ENCODE assay signal across 24 cellular contexts in genomic region chr14:69374235-69374634, GRCh38. TPM values are rescaled to one million over a fixed set of nuclear protein-coding genes. Genes with fewer than 3 reads are reported as not detected.
A peak's percentile ranks its signal among the peaks of the same experiment; 100 is the strongest.
DNase-seq lines count a peak whose midpoint lies in the region; ATAC-seq, FAIRE-seq and TF ChIP-seq lines count a peak whose summit lies in the region.
"Had no signal": no experiment of that assay in that cellular context is flagged by ENCODE, and none has a peak within 500 bp of the region (broad histone marks: within the 10 kb centered on the region; RNA-seq: fewer than 3 reads in every experiment).

No MANE protein-coding gene starts in this region.

- no peak for ATAC-seq in GM12878
- ATAC-seq in GM23338 = no peak

- intact Hi-C loops in GM12878 (cut with micrococcal nuclease; ENCODE audit: unreplicated experiment) = no loop called here

- TF ChIP-seq CTCF in GM12878 (IDR thresholded peaks at IDR 0.05 in 2 of 3, conservative IDR thresholded peaks at IDR 0.05 in 1 of 3; ENCODE audit: control insufficient read depth in 2 of 3, extremely low read depth in 1 of 3, insufficient read depth in 1 of 3, low read depth in 3 of 3, low read length in 3 of 3) (no peak), GM23338 (conservative IDR thresholded peaks at IDR 0.05; ENCODE audit: low read depth in 2 of 2) (no peak)

- CTCF ChIA-PET in GM12878 (lab: Yijun Ruan, JAX) = interaction anchor here (0.6 kb wide), 1 partner anchor 126 kb away, joined by 4 read pairs; no protein-coding TSS in a partner anchor

- POLR2A ChIA-PET in GM12878 (lab: Charles Lee) = interaction anchor here (1.3 kb wide), 1 partner anchor 16 kb away, joined by 3 read pairs; no protein-coding TSS in a partner anchor

- H3K36me3 ChIP-seq in GM12878 (ENCODE audit: control insufficient read depth in 2 of 2, insufficient read depth in 2 of 2, low read length in 1 of 2) (peaks cover 3 to 11% of the 10 kb centered on the region in 2 experiments; a peak in 3 of 4 replicates), GM23338 (ENCODE audit: insufficient read depth) (peaks cover 15% of the 10 kb centered on the region)

- peak overlapping the region; percentile 45 for H3K27ac Mint-ChIP-seq in activated T-cell treated with anti-CD3 and anti-CD28 coated beads, Interleukin-2, amount 50 U/mL, for 24 hours
- no peak overlapping the region for H3K27ac Mint-ChIP-seq in GM23338
- H3K27ac Mint-ChIP-seq: B cell had no signal

- DNase-seq in DMS79 (lab: John Stamatoyannopoulos, UW) (peak; percentile 39), DMS79 treated with DMSO at 0.1 percent for 48 hours (lab: John Stamatoyannopoulos, UW) (no peak), activated T-cell treated with anti-CD3 and anti-CD28 coated beads for 4 hours (no peak), HTR-8/SVneo (ENCODE audit: insufficient read length, low spot score) (no peak), GM12878 (ENCODE audit: low read depth, low spot score) (no peak), NCI-H1930 (lab: John Stamatoyannopoulos, UW) (no peak), GM23338 (ENCODE audit: low spot score) (no peak)
- no peak for DNase-seq in activated T-cell treated with anti-CD3 and anti-CD28 coated beads, Interleukin-2, amount 50 U/mL, for 24 hours
- DNase-seq: Calu3; CD8-positive, alpha-beta memory T cell; H7; KBM-7; MV-4-11; NCI-H1105; NCI-H1436 treated with DMSO at 0.1 percent for 48 hours; NCI-H2107; NCI-H526 treated with DMSO at 0.1 percent for 48 hours; Right ventricle myocardium superior; RPMI8226 had no signal

- in situ Hi-C loops in GM12878 (cut with MboI) = no loop called here

- H3K4me3 ChIP-seq in GM12878 (no peak overlapping the region), GM23338 (no peak overlapping the region)
- H3K4me3 ChIP-seq: SJSA1 had no signal

- H3F3A ChIP-seq in GM23338 (replicated peaks; ENCODE audit: low read depth) = no peaks in the 10 kb centered on the region

- H3K4me2 ChIP-seq in GM12878 (ENCODE audit: control insufficient read depth, insufficient read depth) (no peak overlapping the region), GM23338 (no peak overlapping the region)

- peaks cover 2% of the 10 kb centered on the region for H3K9me3 Mint-ChIP-seq in activated T-cell treated with anti-CD3 and anti-CD28 coated beads, Interleukin-2, amount 50 U/mL, for 24 hours
- H3K9me3 Mint-ChIP-seq in GM23338 = peaks cover 5% of the 10 kb centered on the region; the same call in 1 of the 3 replicates

- H4K20me1 ChIP-seq in GM12878 (ENCODE audit: control insufficient read depth, insufficient read depth) (no peaks in the 10 kb centered on the region), GM23338 (replicated peaks; ENCODE audit: insufficient read depth) (peaks cover 22% of the 10 kb centered on the region)

- no peak overlapping the region for H3K4me3 Mint-ChIP-seq in activated T-cell treated with anti-CD3 and anti-CD28 coated beads, Interleukin-2, amount 50 U/mL, for 24 hours
- H3K4me3 Mint-ChIP-seq in GM23338 = no peak overlapping the region
- H3K4me3 Mint-ChIP-seq: B cell; CD8-positive, alpha-beta memory T cell had no signal

- H3K9me3 ChIP-seq in GM12878 (replicated peaks; ENCODE audit: control insufficient read depth, insufficient read depth, low read length) = no peaks in the 10 kb centered on the region
- H3K9me3 ChIP-seq: SJSA1 had no signal

- RAD21 ChIA-PET in GM12878 (lab: Charles Lee; ENCODE audit: unreplicated experiment) = no interaction called here

- H3K27me3 ChIP-seq in GM12878 (replicated peaks in 1 of 2; ENCODE audit: control insufficient read depth in 2 of 2, insufficient read depth in 2 of 2, low read length in 1 of 2) (no peaks in the 10 kb centered on the region), GM23338 (ENCODE audit: insufficient read depth) (no peaks in the 10 kb centered on the region)
- H3K27me3 ChIP-seq: SJSA1 had no signal

- BruUV-seq in GM12878 (replicated peaks; lab: Mats Ljungman, UMichigan) = no TSS peak

- H3K79me2 ChIP-seq in GM12878 (ENCODE audit: control insufficient read depth, insufficient read depth, low read length) (no peaks in the 10 kb centered on the region), GM23338 (replicated peaks; ENCODE audit: insufficient read depth) (0 out of 2 replicates have a peak, but pooled peaks cover 6% of the 10 kb centered on the region)

- H3K4me1 Mint-ChIP-seq in activated T-cell treated with anti-CD3 and anti-CD28 coated beads, Interleukin-2, amount 50 U/mL, for 24 hours (ENCODE audit: low read depth) = peaks cover 19% of the 10 kb centered on the region
- H3K4me1 Mint-ChIP-seq in GM23338 = peaks cover 2% of the 10 kb centered on the region; the same call in 1 of the 3 replicates
- H3K4me1 Mint-ChIP-seq: B cell; CD8-positive, alpha-beta memory T cell had no signal

- no peak for TF ChIP-seq RAD21 in GM12878 (IDR thresholded peaks at IDR 0.05; ENCODE audit: insufficient read depth, low read depth, low read length)

- peaks cover 61% of the 10 kb centered on the region for H3K36me3 Mint-ChIP-seq in activated T-cell treated with anti-CD3 and anti-CD28 coated beads, Interleukin-2, amount 50 U/mL, for 24 hours (ENCODE audit: low read depth)
- H3K36me3 Mint-ChIP-seq in GM23338 (ENCODE audit: low read depth) = peaks cover 35% of the 10 kb centered on the region; the same call in 2 of the 3 replicates

- 0 out of 2 replicates have a peak, but pooled peaks have one; percentile 4 for TF ChIP-seq POLR2A in GM12878 (IDR thresholded peaks at IDR 0.05; ENCODE audit: low read depth, low read length)

- SMC1A ChIA-PET in GM12878 (lab: Charles Lee; ENCODE audit: uncharacterized antibody, unreplicated experiment) = no interaction called here

- no peak overlapping the region for H3K9ac ChIP-seq in GM12878 (ENCODE audit: control insufficient read depth, insufficient read depth, low read length)

- H3K27me3 Mint-ChIP-seq in activated T-cell treated with anti-CD3 and anti-CD28 coated beads, Interleukin-2, amount 50 U/mL, for 24 hours = no peaks in the 10 kb centered on the region
- peaks cover 5% of the 10 kb centered on the region for H3K27me3 Mint-ChIP-seq in GM23338 (ENCODE audit: insufficient read depth, low read depth, poor library complexity)
- H3K27me3 Mint-ChIP-seq: B cell; CD8-positive, alpha-beta memory T cell had no signal

- no peaks in the 10 kb centered on the region for H3K4me1 ChIP-seq in GM12878 (ENCODE audit: control insufficient read depth, insufficient read depth, low read length)
- no peaks in the 10 kb centered on the region for H3K4me1 ChIP-seq in GM23338 (ENCODE audit: insufficient read depth)
- H3K4me1 ChIP-seq: SJSA1 had no signal

- H3K27ac ChIP-seq in GM12878 (ENCODE audit: control insufficient read depth, insufficient read depth) (no peak overlapping the region), GM23338 (ENCODE audit: low read depth) (no peak overlapping the region)
- H3K27ac ChIP-seq: 22Rv1, C4-2B, SJSA1 had no signal

- H3K9me2 ChIP-seq in GM23338 (ENCODE audit: insufficient read depth) = no peaks in the 10 kb centered on the region

- H2AFZ ChIP-seq in GM12878 (ENCODE audit: control insufficient read depth, low read depth, low read length) = no peak overlapping the region
- H2AFZ ChIP-seq in GM23338 = no peak overlapping the region

- peak; percentile 49 for FAIRE-seq in HTR-8/SVneo (lab: Jason Lieb, UNC)
- no peak for FAIRE-seq in GM12878 (lab: Jason Lieb, UNC)
- FAIRE-seq: GM18507 had no signal

- TF ChIP-seq EP300 in GM12878 (IDR thresholded peaks at IDR 0.05; ENCODE audit: borderline replicate concordance in 1 of 2, control insufficient read depth in 1 of 2, low read depth in 2 of 2, low read length in 2 of 2) = no peak

TF ChIP-seq in GM12878, 131 proteins besides CTCF, POLR2A, EP300 and RAD21 (continues in another document):
- TF ChIP-seq SUZ12 (IDR thresholded peaks at IDR 0.05; ENCODE audit: unreplicated experiment) = no peak

TF ChIP-seq in GM23338, 12 proteins besides CTCF, POLR2A, EP300 and RAD21 (continues in another document):
- TF ChIP-seq CREB1 (CRISPR knock-in tag; IDR thresholded peaks at IDR 0.05; ENCODE audit: low read depth) = no peak

RNA-seq across cellular contexts. Expression of gene ERH, which starts 23.9 kb away (rescaled TPM):
- 77.0 and 96.5 TPM in 2 replicates for total RNA-seq in GM12878 (2013; cell fraction: nucleolus; rRNA removed)
- 236 and 275 TPM in 2 replicates for total RNA-seq in GM12878 (2014; rRNA removed)
- 440 and 441 TPM in 2 replicates for total RNA-seq in GM12878 (2014; rRNA removed; fragmentation: Illumina TruSeq; extraction: Trizol)
- total RNA-seq in GM12878 (2021) = 375 and 388 TPM in 2 replicates
- 97.7 TPM for polyA plus RNA-seq in GM12878 (2011; ENCODE audit: low read depth)
- 491 and 785 TPM in 2 replicates for polyA plus RNA-seq in GM12878 (2011; rRNA removed)
- 225 and 239 TPM in 2 replicates for polyA plus RNA-seq in GM12878 (2011; cell fraction: cytosol; rRNA removed)
- polyA plus RNA-seq in GM12878 (2011; cell fraction: nucleus; rRNA removed) = 76.8 and 103 TPM in 2 replicates
- 230 and 359 TPM in 2 replicates for polyA plus RNA-seq in GM12878 (2012)
- 390 and 413 TPM in 2 replicates for polyA plus RNA-seq in GM12878 (2014; fragmentation: Illumina TruSeq; extraction: Trizol)
- 100 to 1,000 TPM; 538 to 852 TPM for polyA plus RNA-seq in GM12878 (2014; fragmentation: Nextera tagmentation; extraction: Ambion mirVana)
- polyA plus RNA-seq in GM12878 (2014; rRNA removed) = 269 and 302 TPM in 2 replicates
- 100 to 1,000 TPM; 255 to 334 TPM for polyA plus RNA-seq in GM12878 (2016; fragmentation: Nextera tagmentation; extraction: Ambion mirVana)
- polyA minus RNA-seq in GM12878 (2011; rRNA and poly(A)+ RNA removed) = 120 and 155 TPM in 2 replicates
- polyA minus RNA-seq in GM12878 (2011; cell fraction: cytosol; rRNA and poly(A)+ RNA removed) = 134 and 182 TPM in 2 replicates
- polyA minus RNA-seq in GM12878 (2011; cell fraction: nucleus; rRNA and poly(A)+ RNA removed) = 48.6 and 71.8 TPM in 2 replicates
- total RNA-seq in GM23338 (2014; rRNA removed; shearing (Covaris generic)) = 188 and 325 TPM in 2 replicates
- polyA plus RNA-seq in GM23338 (2016; fragmentation: Nextera tagmentation; extraction: Ambion mirVana) = 545 and 597 TPM in 2 replicates

RNA-seq across cellular contexts. Expression of gene SLC39A9, which starts 24.3 kb away (rescaled TPM):
- 143 and 144 TPM in 2 replicates for total RNA-seq in GM12878 (2013; cell fraction: nucleolus; rRNA removed)
- total RNA-seq in GM12878 (2014; rRNA removed) = 66.3 and 76.5 TPM in 2 replicates
- 65.4 and 69.1 TPM in 2 replicates for total RNA-seq in GM12878 (2014; rRNA removed; fragmentation: Illumina TruSeq; extraction: Trizol)
- 55.8 and 58.7 TPM in 2 replicates for total RNA-seq in GM12878 (2021)
- polyA plus RNA-seq in GM12878 (2011; ENCODE audit: low read depth) = 33.5 TPM
- 109 and 121 TPM in 2 replicates for polyA plus RNA-seq in GM12878 (2011; rRNA removed)
- polyA plus RNA-seq in GM12878 (2011; cell fraction: cytosol; rRNA removed) = 76.2 and 79.0 TPM in 2 replicates
- polyA plus RNA-seq in GM12878 (2011; cell fraction: nucleus; rRNA removed) = 58.8 and 86.5 TPM in 2 replicates
- polyA plus RNA-seq in GM12878 (2012) = 33.8 and 41.8 TPM in 2 replicates
- 50.2 and 58.3 TPM in 2 replicates for polyA plus RNA-seq in GM12878 (2014; fragmentation: Illumina TruSeq; extraction: Trizol)
- 10 to 100 TPM; 19.9 to 29.5 TPM for polyA plus RNA-seq in GM12878 (2014; fragmentation: Nextera tagmentation; extraction: Ambion mirVana)
- polyA plus RNA-seq in GM12878 (2014; rRNA removed) = 35.1 and 40.9 TPM in 2 replicates
- 10 to 100 TPM; 40.8 to 43.7 TPM for polyA plus RNA-seq in GM12878 (2016; fragmentation: Nextera tagmentation; extraction: Ambion mirVana)
- 237 and 247 TPM in 2 replicates for polyA minus RNA-seq in GM12878 (2011; rRNA and poly(A)+ RNA removed)
- polyA minus RNA-seq in GM12878 (2011; cell fraction: cytosol; rRNA and poly(A)+ RNA removed) = 43.0 and 56.1 TPM in 2 replicates
- 41.6 and 49.9 TPM in 2 replicates for polyA minus RNA-seq in GM12878 (2011; cell fraction: nucleus; rRNA and poly(A)+ RNA removed)
- 48.1 and 49.1 TPM in 2 replicates for total RNA-seq in GM23338 (2014; rRNA removed; shearing (Covaris generic))
- 16.4 and 17.7 TPM in 2 replicates for polyA plus RNA-seq in GM23338 (2016; fragmentation: Nextera tagmentation; extraction: Ambion mirVana)
